ENCODE assay signal across 1 cellular context in the genomic region with DNA sequence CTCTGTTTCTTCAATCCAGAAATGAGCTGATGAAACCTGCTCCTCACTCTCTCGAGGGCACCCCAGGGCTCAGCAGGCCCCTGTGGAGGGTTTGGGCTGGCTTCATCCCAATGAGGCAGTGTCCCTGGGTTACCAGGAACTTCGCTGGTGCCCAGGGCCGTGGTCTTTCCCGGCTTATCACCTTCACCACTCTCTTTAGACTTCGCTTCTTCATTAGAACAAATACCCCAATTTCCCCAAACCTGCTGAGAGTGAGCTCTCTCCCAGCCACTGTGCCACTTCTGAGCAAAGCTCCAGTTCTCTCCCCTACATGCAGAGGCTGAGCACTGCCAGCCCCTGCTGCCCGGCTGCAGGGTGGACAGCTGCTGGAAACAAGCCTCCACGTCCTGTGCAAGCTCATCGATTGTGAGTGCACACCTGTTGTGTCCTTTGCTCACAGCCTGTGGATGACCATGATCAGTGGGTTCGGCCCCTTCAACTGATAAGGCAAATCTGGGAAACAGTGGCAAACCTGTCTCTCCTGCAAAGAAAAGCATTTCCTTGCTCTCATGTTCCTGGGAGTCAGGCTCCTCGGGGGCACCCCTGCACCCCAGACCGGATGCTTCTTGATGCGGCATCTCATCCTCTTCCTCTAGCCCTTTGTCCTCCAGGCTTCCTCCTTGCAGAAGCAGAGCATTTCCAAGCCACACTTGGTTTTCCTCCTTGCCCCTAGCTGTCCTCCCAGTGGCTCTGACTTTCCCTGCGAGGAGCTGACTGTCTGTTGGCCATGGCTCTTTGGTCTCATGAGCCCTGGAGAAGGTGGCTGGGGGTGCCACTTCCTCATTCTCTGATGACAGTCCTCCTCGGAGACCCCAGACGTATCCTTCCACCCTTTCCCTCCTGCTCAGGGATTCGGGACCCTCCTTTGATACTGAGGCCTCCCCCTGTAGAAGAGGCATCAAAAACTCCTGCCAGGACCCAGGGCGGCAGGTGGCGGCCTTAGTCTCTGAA.
TF ChIP-seq lines count a peak whose summit lies in the region.

No MANE protein-coding gene starts in this region.

TF ChIP-seq in K562, 482 proteins besides CTCF, POLR2A, EP300 and RAD21:
- TF ChIP-seq SMARCC2 (IDR thresholded peaks at IDR 0.05; ENCODE audit: low read depth): no peak
- TF ChIP-seq TAF9B (IDR thresholded peaks at IDR 0.05; ENCODE audit: partially characterized antibody): no peak
- TF ChIP-seq SPI1 (IDR thresholded peaks at IDR 0.05; ENCODE audit: borderline replicate concordance, low read depth, low read length): peak; percentile 29; the same call in 1 of the 2 replicates
- TF ChIP-seq ZNF134 (CRISPR knock-in tag; conservative IDR thresholded peaks at IDR 0.05): 0 out of 2 replicates have a peak, but pooled peaks have one; percentile 33
TF ChIP-seq in K562: peak in this region for 2.
